In genomic region chr2:64404002-64404731, GRCh38 we compare ENCODE assay signal across 8 cellular contexts. TPM values are rescaled to one million over a fixed set of nuclear protein-coding genes. Genes with fewer than 3 reads are reported as not detected.
A peak's percentile ranks its signal among the peaks of the same experiment; 100 is the strongest.
DNase-seq lines count a peak whose midpoint lies in the region; ATAC-seq, FAIRE-seq and TF ChIP-seq lines count a peak whose summit lies in the region.

No MANE protein-coding gene starts in this region.

- H3K36me3 Mint-ChIP-seq in mesothelial cell of epicardium, result no peaks in the 10 kb centered on the region

- H2AFZ ChIP-seq in endothelial cell of umbilical vein (ENCODE audit: low read depth, low read length), result peak overlapping the region; percentile 73

- no peaks in the 10 kb centered on the region for H3K27me3 Mint-ChIP-seq in mesothelial cell of epicardium (ENCODE audit: low read depth)

- DNase-seq in C1 segment of cervical spinal cord (lab: John Stamatoyannopoulos, UW) (peak in 13 of 14 donors; percentile 10 to 85 (median 67)), NCI-H2081 treated with DMSO at 0.1 percent for 48 hours (lab: John Stamatoyannopoulos, UW) (peak; percentile 80), endothelial cell of umbilical vein (ENCODE audit: low read depth, low spot score) (peak; percentile 99), mesothelial cell of epicardium (ENCODE audit: low spot score in 2 of 2, unreplicated experiment in 2 of 2) (peak; percentile 32 to 55), ureter (ENCODE audit: low spot score) (peak; percentile 91), NCI-H1436 (lab: John Stamatoyannopoulos, UW) (no peak), GM12891 (ENCODE audit: insufficient read length, low spot score) (no peak)

- H4K20me1 ChIP-seq in endothelial cell of umbilical vein (replicated peaks; ENCODE audit: control insufficient read depth, extremely low read depth, insufficient read depth, low read length), result no peaks in the 10 kb centered on the region

- H3K4me2 ChIP-seq in endothelial cell of umbilical vein (ENCODE audit: insufficient read depth, low read length), result peak overlapping the region; percentile 79

- intact Hi-C loops in endothelial cell of umbilical vein (cut with micrococcal nuclease), result loop anchor here (1.0 to 5.0 kb wide), 10 partner anchors 19 to 473 kb away; partner anchors contain the start of genes AFTPH and PELI1

- no TSS peak for BruUV-seq in endothelial cell of umbilical vein (replicated peaks; lab: Mats Ljungman, UMichigan)

- dilution Hi-C loops in endothelial cell of umbilical vein (cut with MboI; ENCODE audit: extremely low pct_ligation_motif_present, low sequenced_read_pairs), result no loop called here

- H3K4me1 ChIP-seq in endothelial cell of umbilical vein (ENCODE audit: control insufficient read depth, extremely low read depth, insufficient read depth, low read length), result peaks cover 35% of the 10 kb centered on the region

- no peaks in the 10 kb centered on the region for H3K9me3 Mint-ChIP-seq in mesothelial cell of epicardium

- H3K4me3 ChIP-seq in endothelial cell of umbilical vein (replicated peaks in 1 of 3; ENCODE audit: insufficient read depth in 1 of 3, low read depth in 1 of 3, low read length in 3 of 3), result peak overlapping the region in 1 of 3 experiments; percentile 26

- FAIRE-seq in endothelial cell of umbilical vein (lab: Jason Lieb, UNC) (peak; percentile 93), GM12891 (lab: Jason Lieb, UNC) (no peak)

- no peak for ATAC-seq in HG02588 (IDR thresholded peaks at IDR 0.05; ENCODE audit: unreplicated experiment)

- TF ChIP-seq POLR2A in endothelial cell of umbilical vein (IDR thresholded peaks at IDR 0.05; ENCODE audit: low read depth, low read length) (no peak), GM12891 (IDR thresholded peaks at IDR 0.05; ENCODE audit: low read depth, low read length) (no peak)

- POLR2A ChIA-PET in endothelial cell of umbilical vein (lab: Charles Lee), result no interaction called here

- CTCF ChIA-PET in endothelial cell of umbilical vein (lab: Charles Lee), result interaction anchor here (0.8 to 4.1 kb wide), 7 partner anchors 13 to 92 kb away, joined by 3 to 23 read pairs (median 6); partner anchors contain the start of gene LGALSL

- TF ChIP-seq CTCF in endothelial cell of umbilical vein (IDR thresholded peaks at IDR 0.05; ENCODE audit: extremely low read depth in 1 of 2, insufficient read depth in 1 of 2, low read depth in 1 of 2, low read length in 2 of 2) (no peak), mesothelial cell of epicardium (IDR thresholded peaks at IDR 0.05; ENCODE audit: unreplicated experiment) (no peak)

- H3K9me1 ChIP-seq in endothelial cell of umbilical vein (replicated peaks; ENCODE audit: control insufficient read depth, extremely low read depth, insufficient read depth, low read length), result no peaks in the 10 kb centered on the region

- H3K36me3 ChIP-seq in endothelial cell of umbilical vein (ENCODE audit: control insufficient read depth in 2 of 2, extremely low read depth in 1 of 2, insufficient read depth in 2 of 2, low read length in 2 of 2), result no peaks in the 10 kb centered on the region

- H3K4me3 Mint-ChIP-seq in mesothelial cell of epicardium, result no peak overlapping the region

- peaks cover 7 to 17% of the 10 kb centered on the region in 2 experiments for H3K27me3 ChIP-seq in endothelial cell of umbilical vein (ENCODE audit: control insufficient read depth in 2 of 2, insufficient read depth in 2 of 2, low read length in 2 of 2)

- H3K27ac ChIP-seq in endothelial cell of umbilical vein (ENCODE audit: insufficient read depth, low read depth, low read length), result peak overlapping the region; percentile 72

- H3K4me1 Mint-ChIP-seq in mesothelial cell of epicardium, result peaks cover 64% of the 10 kb centered on the region

- H3K9me3 ChIP-seq in endothelial cell of umbilical vein (replicated peaks; ENCODE audit: control insufficient read depth, insufficient read depth, low read length), result no peaks in the 10 kb centered on the region

- peak overlapping the region; percentile 86 for H3K27ac Mint-ChIP-seq in mesothelial cell of epicardium

- H3K9ac ChIP-seq in endothelial cell of umbilical vein (replicated peaks; ENCODE audit: extremely low read depth, insufficient read depth, low read length), result peak overlapping the region; percentile 53

- H3K79me2 ChIP-seq in endothelial cell of umbilical vein (ENCODE audit: control insufficient read depth, insufficient read depth, low read length), result no peaks in the 10 kb centered on the region

TF ChIP-seq in endothelial cell of umbilical vein, 7 proteins besides CTCF, POLR2A, EP300 and RAD21:
- TF ChIP-seq GATA2 (IDR thresholded peaks at IDR 0.05; ENCODE audit: insufficient read depth, insufficient read length, low read depth, low read length), result peak; percentile 70
- no peak for TF ChIP-seq MYC (IDR thresholded peaks at IDR 0.05; ENCODE audit: low read depth, low read length)
- TF ChIP-seq, protein P1, sequence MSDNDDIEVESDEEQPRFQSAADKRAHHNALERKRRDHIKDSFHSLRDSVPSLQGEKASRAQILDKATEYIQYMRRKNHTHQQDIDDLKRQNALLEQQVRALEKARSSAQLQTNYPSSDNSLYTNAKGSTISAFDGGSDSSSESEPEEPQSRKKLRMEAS (IDR thresholded peaks at IDR 0.05; ENCODE audit: insufficient read depth, insufficient read length), result no peak
- peak; percentile 42 for TF ChIP-seq FOS (IDR thresholded peaks at IDR 0.05; ENCODE audit: borderline replicate concordance, insufficient read depth, low read length)
- TF ChIP-seq JUN (IDR thresholded peaks at IDR 0.05; ENCODE audit: borderline replicate concordance, insufficient read depth, insufficient read length, low read depth), result no peak
- TF ChIP-seq POLR2AphosphoS5 (IDR thresholded peaks at IDR 0.05; ENCODE audit: insufficient read depth, low read depth, low read length), result peak; percentile 67
- no peak for TF ChIP-seq EZH2 (IDR thresholded peaks at IDR 0.05; ENCODE audit: borderline replicate concordance, low read depth, low read length, severe bottlenecking)
TF ChIP-seq in endothelial cell of umbilical vein: peak in this region for 3.

TF ChIP-seq in GM12891, 5 proteins besides CTCF, POLR2A, EP300 and RAD21:
- no peak for TF ChIP-seq POU2F2 (IDR thresholded peaks at IDR 0.05; ENCODE audit: low read depth, low read length)
- TF ChIP-seq TAF1 (IDR thresholded peaks at IDR 0.05; ENCODE audit: low read depth, low read length), result no peak

RNA-seq across cellular contexts. Expression of gene LGALSL, which starts 49.8 kb away (rescaled TPM):
- total RNA-seq in endothelial cell of umbilical vein, result 2.3 and 5.8 TPM in 2 replicates
- 2.1 and 2.6 TPM in 2 replicates for polyA plus RNA-seq in endothelial cell of umbilical vein
- polyA plus RNA-seq in endothelial cell of umbilical vein (2011; cell fraction: cytosol; rRNA removed), result 2.5 and 2.8 TPM in 2 replicates
- 1.9 and 2.2 TPM in 2 replicates for polyA plus RNA-seq in endothelial cell of umbilical vein (2011; cell fraction: nucleus; rRNA removed)
- polyA plus RNA-seq in endothelial cell of umbilical vein (2012), result 3.3 and 5.0 TPM in 2 replicates
- polyA minus RNA-seq in endothelial cell of umbilical vein, result 5.6 and 7.5 TPM in 2 replicates
- polyA minus RNA-seq in endothelial cell of umbilical vein (2011; cell fraction: cytosol; rRNA and poly(A)+ RNA removed), result 4.0 TPM
- polyA minus RNA-seq in endothelial cell of umbilical vein (2011; cell fraction: nucleus; rRNA and poly(A)+ RNA removed), result 0.72 and 1.2 TPM in 2 replicates
- 15.4 to 20.0 TPM (median 15.6 TPM) in 3 replicates for total RNA-seq in mesothelial cell of epicardium
- 10.0 TPM for total RNA-seq in ureter
- polyA plus RNA-seq in GM12891 (2012; ENCODE audit: low read depth, missing spikeins), result 5.8 TPM

Comparison
In these comparisons a context has a peak if more than half of its experiments do, and no peak if none do; other contexts are left out.
1. DNase-seq: peak in C1 segment of cervical spinal cord (13 of 14), NCI-H2081 treated with DMSO at 0.1 percent for 48 hours (single experiment), endothelial cell of umbilical vein (single experiment), mesothelial cell of epicardium (2 of 2) and ureter (single experiment); none in NCI-H1436 (single experiment) and GM12891 (single experiment).